8 cellular contexts compared by ENCODE assay signal in the genomic region with DNA sequence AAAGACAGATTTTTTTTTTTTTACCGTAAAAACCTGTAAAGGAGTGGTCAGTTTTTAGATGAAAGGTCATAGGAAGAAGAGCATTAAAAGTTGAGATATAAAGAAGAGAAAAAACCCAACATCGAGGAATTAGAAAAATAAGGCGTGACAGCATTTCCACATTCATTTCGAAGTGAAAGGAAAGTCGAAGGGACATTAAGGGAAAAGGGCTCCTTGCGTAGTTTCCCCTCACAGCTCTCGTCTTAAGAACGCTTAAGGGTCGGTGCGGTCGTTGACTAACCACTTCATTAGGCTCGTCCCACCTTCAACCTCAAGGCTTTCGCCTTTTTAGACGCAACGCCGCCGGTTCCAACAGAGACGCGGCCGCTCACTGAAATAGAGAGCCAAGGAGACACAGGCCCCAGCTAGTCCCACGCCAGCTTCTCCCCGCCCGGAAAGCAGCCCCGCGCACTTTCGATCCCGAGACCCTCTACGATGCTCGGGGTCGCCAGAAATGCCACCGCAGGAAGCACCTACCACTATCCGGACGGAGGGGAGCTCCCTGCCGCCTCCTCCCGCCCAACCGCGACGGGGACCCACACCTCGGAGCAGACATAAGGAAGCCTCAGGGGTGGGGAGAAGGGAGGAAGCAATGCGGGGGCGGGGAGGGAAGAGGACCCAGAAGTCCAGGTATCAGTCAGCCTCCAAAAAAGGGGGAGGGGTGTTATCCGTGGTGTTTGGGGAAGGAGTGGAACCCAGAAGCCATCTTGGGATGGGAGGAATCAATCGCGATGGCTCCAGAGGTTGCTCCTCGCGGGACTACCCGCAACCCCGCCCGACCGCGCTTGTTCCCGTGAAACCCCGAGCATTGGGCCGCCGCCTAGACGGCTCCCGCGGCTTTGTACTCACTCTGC. TPM values are rescaled to one million over a fixed set of nuclear protein-coding genes. Genes with fewer than 3 reads are reported as not detected.
DNase-seq lines count a peak whose midpoint lies in the region; ATAC-seq and TF ChIP-seq lines count a peak whose summit lies in the region.

No MANE protein-coding gene starts in this region.

- no peaks in the 10 kb centered on the region for H3K9me3 Mint-ChIP-seq in activated CD4-positive, alpha-beta T cell treated with anti-CD3 and anti-CD28 coated beads for 36 hours (ENCODE audit: low read depth)

- H3K27me3 Mint-ChIP-seq in activated CD4-positive, alpha-beta T cell treated with anti-CD3 and anti-CD28 coated beads for 36 hours, result no peaks in the 10 kb centered on the region

- peaks cover 32% of the 10 kb centered on the region for H3K36me3 Mint-ChIP-seq in activated CD4-positive, alpha-beta T cell treated with anti-CD3 and anti-CD28 coated beads for 36 hours (ENCODE audit: low read depth)

- DNase-seq in NCI-H187 (lab: John Stamatoyannopoulos, UW) (peak; percentile 10 to 40), NCI-H187 treated with DMSO at 0.1 percent for 48 hours (lab: John Stamatoyannopoulos, UW) (no peak), NCI-H2029 (lab: John Stamatoyannopoulos, UW) (peak; percentile 48), choroid plexus epithelial cell (ENCODE audit: low read depth) (peak; percentile 74)
- DNase-seq in activated CD4-positive, alpha-beta T cell treated with anti-CD3 and anti-CD28 coated beads for 36 hours, result peak; percentile 79
- peak; percentile 14 to 60 (median 22) for DNase-seq in stimulated activated CD4-positive, alpha-beta T cell treated with anti-CD3 and anti-CD28 coated beads, Interleukin-1b, Interleukin-23, amount 100 ng/mL, for 24 hours (ENCODE audit: low read depth in 4 of 4, low spot score in 1 of 4)

- H3K27ac Mint-ChIP-seq in activated CD4-positive, alpha-beta T cell treated with anti-CD3 and anti-CD28 coated beads for 36 hours, result peak overlapping the region; percentile 100

- H3K27ac ChIP-seq in layer of hippocampus (ENCODE audit: low read depth, low read length), result peak overlapping the region; percentile 96

- TF ChIP-seq CTCF in choroid plexus epithelial cell (conservative IDR thresholded peaks at IDR 0.05; ENCODE audit: low read depth, low read length), result no peak

- POLR2A ChIA-PET in activated CD4-positive, alpha-beta T cell treated with anti-CD3 and anti-CD28 coated beads for 36 hours (lab: Charles Lee), result interaction anchor here (0.6 to 1.4 kb wide), 3 partner anchors 86 to 232 kb away, joined by 5 to 7 read pairs (median 6); a partner anchor contains a TSS

- peak overlapping the region; percentile 96 for H3K4me3 ChIP-seq in choroid plexus epithelial cell (ENCODE audit: low read depth, low read length)

- CTCF ChIA-PET in activated CD4-positive, alpha-beta T cell treated with anti-CD3 and anti-CD28 coated beads for 36 hours (lab: Charles Lee), result interaction anchor here (0.7 to 1.4 kb wide), 8 partner anchors 9 to 270 kb away, joined by 3 to 7 read pairs (median 3); no protein-coding TSS in a partner anchor

- peak overlapping the region; percentile 96 for H3K4me3 Mint-ChIP-seq in activated CD4-positive, alpha-beta T cell treated with anti-CD3 and anti-CD28 coated beads for 36 hours

- ATAC-seq in HG02763 (IDR thresholded peaks at IDR 0.05; ENCODE audit: unreplicated experiment), result peak; percentile 33
- ATAC-seq in activated CD4-positive, alpha-beta T cell treated with anti-CD3 and anti-CD28 coated beads for 36 hours, result peak; percentile 54

- no peaks in the 10 kb centered on the region for H3K27me3 ChIP-seq in layer of hippocampus (ENCODE audit: control insufficient read depth, insufficient read depth, low read length)

- H3K4me1 Mint-ChIP-seq in activated CD4-positive, alpha-beta T cell treated with anti-CD3 and anti-CD28 coated beads for 36 hours, result peaks cover 46% of the 10 kb centered on the region

- intact Hi-C loops in activated CD4-positive, alpha-beta T cell treated with anti-CD3 and anti-CD28 coated beads for 36 hours (cut with DNase I, micrococcal nuclease), result loop anchor here (1.0 to 10.0 kb wide), 15 partner anchors 16 to 1594 kb away; a partner anchor contains a TSS

RNA-seq across cellular contexts. Expression of a gene that starts 0.6 kb away (rescaled TPM):
- total RNA-seq in activated CD4-positive, alpha-beta T cell treated with anti-CD3 and anti-CD28 coated beads for 36 hours, result 100 to 1,000 TPM in 1 of 2 experiments, 10 to 100 TPM in 1; 86.8 to 143 TPM
